ENCODE assay signal across 20 cellular contexts in genomic region chr17:4768281-4768680, GRCh38. TPM values are rescaled to one million over a fixed set of nuclear protein-coding genes. Genes with fewer than 3 reads are reported as not detected.
DNase-seq lines count a peak whose midpoint lies in the region; ATAC-seq and TF ChIP-seq lines count a peak whose summit lies in the region.
"Had no signal": no experiment of that assay in that cellular context is flagged by ENCODE, and none has a peak within 500 bp of the region (broad histone marks: within the 10 kb centered on the region; RNA-seq: fewer than 3 reads in every experiment).

No MANE protein-coding gene starts in this region.

- H3K9me3 ChIP-seq in naive thymus-derived CD4-positive, alpha-beta T cell (ENCODE audit: control insufficient read depth in 2 of 3, low read length in 3 of 3), result no peaks in the 10 kb centered on the region

- no peak for TF ChIP-seq CTCF in HL-60 (IDR thresholded peaks at IDR 0.05; ENCODE audit: insufficient read depth, low read length)

- H3K27me3 Mint-ChIP-seq in dendritic cell treated with granulocyte-macrophage colony-stimulating factor and Interleukin-4, amounts not matched to agents 40 ng/mL and 50 ng/mL, for 4 days, result peaks cover under 1% of the 10 kb centered on the region
- peaks cover 0 to 9% (median 3%) of the 10 kb centered on the region in 5 donors for H3K27me3 Mint-ChIP-seq in naive thymus-derived CD4-positive, alpha-beta T cell

- peak overlapping the region; percentile 34 for H3K4me3 Mint-ChIP-seq in dendritic cell treated with granulocyte-macrophage colony-stimulating factor and Interleukin-4, amounts not matched to agents 40 ng/mL and 50 ng/mL, for 4 days
- H3K4me3 Mint-ChIP-seq in naive thymus-derived CD4-positive, alpha-beta T cell, result no peak overlapping the region
- H3K4me3 Mint-ChIP-seq: CD4-positive, CD25-positive, alpha-beta regulatory T cell; H9 had no signal

- TF ChIP-seq POLR2A in erythroblast (IDR thresholded peaks at IDR 0.05; ENCODE audit: low read length), result no peak

- no peaks in the 10 kb centered on the region for H3K27me3 ChIP-seq in HL-60 (ENCODE audit: insufficient read depth, poor library complexity, severe bottlenecking)
- H3K27me3 ChIP-seq in naive thymus-derived CD4-positive, alpha-beta T cell (ENCODE audit: control insufficient read depth in 2 of 2, insufficient read depth in 2 of 2, low read length in 2 of 2), result no peaks in the 10 kb centered on the region

- CTCF ChIA-PET in naive thymus-derived CD4-positive, alpha-beta T cell (lab: Charles Lee), result no interaction called here

- intact Hi-C loops in dendritic cell treated with granulocyte-macrophage colony-stimulating factor and Interleukin-4, amounts not matched to agents 40 ng/mL and 50 ng/mL, for 4 days (cut with micrococcal nuclease), result loop anchor here (2.0 kb wide), 2 partner anchors 31 to 57 kb away; partner anchors contain the start of gene ARRB2
- intact Hi-C loops in naive thymus-derived CD4-positive, alpha-beta T cell (cut with micrococcal nuclease), result no loop called here

- no peaks in the 10 kb centered on the region for H3K36me3 ChIP-seq in naive thymus-derived CD4-positive, alpha-beta T cell (ENCODE audit: control insufficient read depth in 2 of 3, insufficient read depth in 3 of 3, low read length in 3 of 3)

- no peak overlapping the region for H3K4me3 ChIP-seq in HL-60 (replicated peaks; ENCODE audit: insufficient read depth, low read length)
- no peak overlapping the region for H3K4me3 ChIP-seq in naive thymus-derived CD4-positive, alpha-beta T cell (ENCODE audit: low read length)

- H3K27ac Mint-ChIP-seq in dendritic cell treated with granulocyte-macrophage colony-stimulating factor and Interleukin-4, amounts not matched to agents 40 ng/mL and 50 ng/mL, for 4 days, result peak overlapping the region; percentile 86
- H3K27ac Mint-ChIP-seq in naive thymus-derived CD4-positive, alpha-beta T cell, result no peak overlapping the region
- no peak overlapping the region for H3K27ac Mint-ChIP-seq in activated naive CD4-positive, alpha-beta T cell treated with anti-CD3 and anti-CD28 coated beads, Interleukin-2, amount 50 U/mL, for 72 hours

- H3K36me3 Mint-ChIP-seq in dendritic cell treated with granulocyte-macrophage colony-stimulating factor and Interleukin-4, amounts not matched to agents 40 ng/mL and 50 ng/mL, for 4 days (ENCODE audit: low read depth), result no peaks in the 10 kb centered on the region
- H3K36me3 Mint-ChIP-seq in naive thymus-derived CD4-positive, alpha-beta T cell, result no peaks in the 10 kb centered on the region
- no peaks in the 10 kb centered on the region for H3K36me3 Mint-ChIP-seq in activated naive CD4-positive, alpha-beta T cell treated with anti-CD3 and anti-CD28 coated beads, Interleukin-2, amount 50 U/mL, for 72 hours
- H3K36me3 Mint-ChIP-seq: CD4-positive, CD25-positive, alpha-beta regulatory T cell had no signal

- peak in 1 of 2 experiments; percentile 44 for DNase-seq in HL-60 (ENCODE audit: low read depth in 1 of 2, low spot score in 1 of 2)
- peak; percentile 48 to 49 for DNase-seq in NOMO-1 (lab: John Stamatoyannopoulos, UW; ENCODE audit: unreplicated experiment in 2 of 2)
- no peak for DNase-seq in naive thymus-derived CD4-positive, alpha-beta T cell
- DNase-seq in activated naive CD4-positive, alpha-beta T cell treated with anti-CD3 and anti-CD28 coated beads, Interleukin-2, amount 50 U/mL, for 72 hours (ENCODE audit: low spot score in 2 of 2), result no peak
- DNase-seq in erythroblast (lab: John Stamatoyannopoulos, UW), result no peak
- DNase-seq: ACHN; CD4-positive, CD25-positive, alpha-beta regulatory T cell; COR-L47; DMS153; GF-D8; H9; NCI-H1092 treated with DMSO at 0.1 percent for 48 hours; NCI-H2081 treated with DMSO at 0.1 percent for 48 hours; NCI-H510A treated with DMSO at 0.1 percent for 48 hours; NCI-H774; SW 1271 had no signal

- peaks cover 0 to 7% of the 10 kb centered on the region in 2 donors for H3K4me1 ChIP-seq in naive thymus-derived CD4-positive, alpha-beta T cell (ENCODE audit: control insufficient read depth in 2 of 2, insufficient read depth in 2 of 2, low read length in 2 of 2)

- 0 out of 2 replicates have a peak overlapping the region, but pooled peaks have one; percentile 18 for H3K27ac ChIP-seq in HL-60 (replicated peaks)
- H3K27ac ChIP-seq in naive thymus-derived CD4-positive, alpha-beta T cell (ENCODE audit: low read depth, low read length), result no peak overlapping the region

- POLR2A ChIA-PET in naive thymus-derived CD4-positive, alpha-beta T cell (lab: Charles Lee), result no interaction called here

- ATAC-seq in naive thymus-derived CD4-positive, alpha-beta T cell, result peak; percentile 56
- ATAC-seq in activated naive CD4-positive, alpha-beta T cell treated with anti-CD3 and anti-CD28 coated beads, Interleukin-2, amount 50 U/mL, for 72 hours, result no peak
- no peak for ATAC-seq in GM21360 (IDR thresholded peaks at IDR 0.05; ENCODE audit: unreplicated experiment)
- ATAC-seq: Panc1 had no signal

- no peaks in the 10 kb centered on the region for H3K9me3 Mint-ChIP-seq in dendritic cell treated with granulocyte-macrophage colony-stimulating factor and Interleukin-4, amounts not matched to agents 40 ng/mL and 50 ng/mL, for 4 days
- no peaks in the 10 kb centered on the region for H3K9me3 Mint-ChIP-seq in naive thymus-derived CD4-positive, alpha-beta T cell
- H3K9me3 Mint-ChIP-seq in activated naive CD4-positive, alpha-beta T cell treated with anti-CD3 and anti-CD28 coated beads, Interleukin-2, amount 50 U/mL, for 72 hours, result no peaks in the 10 kb centered on the region
- H3K9me3 Mint-ChIP-seq: CD4-positive, CD25-positive, alpha-beta regulatory T cell; H9 had no signal

- H3K4me1 Mint-ChIP-seq in dendritic cell treated with granulocyte-macrophage colony-stimulating factor and Interleukin-4, amounts not matched to agents 40 ng/mL and 50 ng/mL, for 4 days (ENCODE audit: low read depth), result peaks cover 55% of the 10 kb centered on the region
- H3K4me1 Mint-ChIP-seq in naive thymus-derived CD4-positive, alpha-beta T cell, result peaks cover 6 to 17% (median 7%) of the 10 kb centered on the region in 7 donors
- H3K4me1 Mint-ChIP-seq: H9 had no signal

RNA-seq across cellular contexts. Expression of gene TM4SF5, which starts 3.4 kb away (rescaled TPM):
- not detected for total RNA-seq in naive thymus-derived CD4-positive, alpha-beta T cell
- polyA plus RNA-seq in naive thymus-derived CD4-positive, alpha-beta T cell, result not detected
- not detected for total RNA-seq in activated naive CD4-positive, alpha-beta T cell treated with anti-CD3 and anti-CD28 coated beads, Interleukin-2, amount 50 U/mL, for 72 hours
- total RNA-seq: CD4-positive, CD25-positive, alpha-beta regulatory T cell; H9; M059J had no signal
- polyA plus RNA-seq: CD4-positive, CD25-positive, alpha-beta regulatory T cell had no signal

RNA-seq across cellular contexts. Expression of gene VMO1, which starts 17.9 kb away (rescaled TPM):
- total RNA-seq in naive thymus-derived CD4-positive, alpha-beta T cell, result 1 to 10 TPM in 1 of 5 experiments, under 1 TPM in 1, not detected in 3; 0.66 to 3.0 TPM
- polyA plus RNA-seq in naive thymus-derived CD4-positive, alpha-beta T cell, result not detected
- total RNA-seq in activated naive CD4-positive, alpha-beta T cell treated with anti-CD3 and anti-CD28 coated beads, Interleukin-2, amount 50 U/mL, for 72 hours, result under 1 TPM in 1 of 2 donors, not detected in 1; 0.50 TPM
- total RNA-seq: CD4-positive, CD25-positive, alpha-beta regulatory T cell; H9 had no signal

RNA-seq across cellular contexts. Expression of gene GLTPD2, which starts 20.5 kb away (rescaled TPM):
- under 1 TPM in 1 of 5 experiments, not detected in 4; 0.39 TPM for total RNA-seq in naive thymus-derived CD4-positive, alpha-beta T cell
- polyA plus RNA-seq in naive thymus-derived CD4-positive, alpha-beta T cell, result under 1 TPM in 1 of 2 donors, not detected in 1; 0.39 TPM
- total RNA-seq in activated naive CD4-positive, alpha-beta T cell treated with anti-CD3 and anti-CD28 coated beads, Interleukin-2, amount 50 U/mL, for 72 hours, result not detected
- total RNA-seq: H9, M059J had no signal

RNA-seq across cellular contexts. Expression of gene PSMB6, which starts 27.7 kb away (rescaled TPM):
- total RNA-seq in naive thymus-derived CD4-positive, alpha-beta T cell, result 100 to 1,000 TPM in 1 of 5 experiments, 10 to 100 TPM in 4; 42.3 to 133 (median 44.0) TPM
- 100 to 1,000 TPM; 215 to 273 TPM for polyA plus RNA-seq in naive thymus-derived CD4-positive, alpha-beta T cell
- 100 to 1,000 TPM; 133 to 135 TPM for total RNA-seq in activated naive CD4-positive, alpha-beta T cell treated with anti-CD3 and anti-CD28 coated beads, Interleukin-2, amount 50 U/mL, for 72 hours

RNA-seq across cellular contexts. Expression of gene CXCL16, which starts 28.6 kb away (rescaled TPM):
- 10 to 100 TPM in 2 of 5 experiments, 1 to 10 TPM in 3; 2.6 to 68.0 (median 3.4) TPM for total RNA-seq in naive thymus-derived CD4-positive, alpha-beta T cell
- polyA plus RNA-seq in naive thymus-derived CD4-positive, alpha-beta T cell, result 1 to 10 TPM; 1.2 to 4.4 TPM
- 1 to 10 TPM; 4.9 to 6.1 TPM for total RNA-seq in activated naive CD4-positive, alpha-beta T cell treated with anti-CD3 and anti-CD28 coated beads, Interleukin-2, amount 50 U/mL, for 72 hours

Comparison
In these comparisons a context has a peak if more than half of its experiments do, and no peak if none do; other contexts are left out.
1. DNase-seq: peak in NOMO-1 (2 of 2); none in naive thymus-derived CD4-positive, alpha-beta T cell (0 of 9), activated naive CD4-positive, alpha-beta T cell treated with anti-CD3 and anti-CD28 coated beads, Interleukin-2, amount 50 U/mL, for 72 hours (0 of 2) and erythroblast (0 of 2).